In genomic region chr12:86727151-86727550, GRCh38 we compare ENCODE assay signal across 13 cellular contexts.
DNase-seq lines count a peak whose midpoint lies in the region; ATAC-seq and TF ChIP-seq lines count a peak whose summit lies in the region.
"Had no signal": no experiment of that assay in that cellular context is flagged by ENCODE, and none has a peak within 500 bp of the region (broad histone marks: within the 10 kb centered on the region; RNA-seq: fewer than 3 reads in every experiment).

No MANE protein-coding gene starts in this region.

- H3K4me1 Mint-ChIP-seq in stimulated activated memory B cell treated with anti-CD40 and anti-IgM and Interleukin-4, amounts not matched to agents 10 μg/mL and 1 μg/mL and 100 μg/mL, for 72 hours: no peaks in the 10 kb centered on the region

- no peak for TF ChIP-seq CTCF in HEK293 (tag by site-specific recombination; IDR thresholded peaks at IDR 0.05)
- no peak for TF ChIP-seq CTCF in cardiac fibroblast (IDR thresholded peaks at IDR 0.05; ENCODE audit: low read depth, low read length)
- TF ChIP-seq CTCF in osteoblast (IDR thresholded peaks at IDR 0.05; ENCODE audit: extremely low read depth, low read depth, low read length): no peak

- no peak overlapping the region for H3K4me2 ChIP-seq in osteoblast (ENCODE audit: insufficient read depth, low read length)

- CTCF ChIA-PET in HEK293 (lab: Yijun Ruan, JAX): interaction anchor here (0.6 to 0.7 kb wide), 2 partner anchors 62 to 75 kb away, joined by 3 to 4 read pairs; no protein-coding TSS in a partner anchor

- no peak overlapping the region for H3K27ac Mint-ChIP-seq in stimulated activated memory B cell treated with anti-CD40 and anti-IgM and Interleukin-4, amounts not matched to agents 10 μg/mL and 1 μg/mL and 100 μg/mL, for 72 hours
- H3K27ac Mint-ChIP-seq: activated CD8-positive, alpha-beta T cell treated with anti-CD3 and anti-CD28 coated beads for 36 hours; activated naive CD8-positive, alpha-beta T cell; T-helper 1 cell treated with Interleukin-12 subunit alpha and Interleukin-12 subunit beta and Interleukin-4 antibody, amounts not matched to agents 30 μg/mL and 1 μg/mL, for 36 hours had no signal

- H3K79me2 ChIP-seq in osteoblast (ENCODE audit: insufficient read depth, low read length): no peaks in the 10 kb centered on the region

- no peak overlapping the region for H3K4me3 ChIP-seq in HEK293 (ENCODE audit: low read depth, low read length)
- H3K4me3 ChIP-seq in cardiac fibroblast (replicated peaks in 1 of 2; ENCODE audit: low read depth in 2 of 2, low read length in 2 of 2): no peak overlapping the region
- no peak overlapping the region for H3K4me3 ChIP-seq in osteoblast (ENCODE audit: insufficient read depth, low read length)

- no peaks in the 10 kb centered on the region for H3K27me3 Mint-ChIP-seq in stimulated activated memory B cell treated with anti-CD40 and anti-IgM and Interleukin-4, amounts not matched to agents 10 μg/mL and 1 μg/mL and 100 μg/mL, for 72 hours
- H3K27me3 Mint-ChIP-seq: activated CD8-positive, alpha-beta T cell treated with anti-CD3 and anti-CD28 coated beads for 36 hours; activated naive CD8-positive, alpha-beta T cell had no signal

- H3K27ac ChIP-seq in HEK293 (ENCODE audit: extremely low read depth, low read depth, low read length) (no peak overlapping the region), osteoblast (ENCODE audit: low read depth, low read length) (no peak overlapping the region)

- peak; percentile 13 for DNase-seq in NCI-H345 treated with DMSO at 0.1 percent for 48 hours (lab: John Stamatoyannopoulos, UW; ENCODE audit: unreplicated experiment)
- peak; percentile 62 to 66 for DNase-seq in cardiac fibroblast (ENCODE audit: low read depth in 2 of 2)
- DNase-seq in osteoblast (ENCODE audit: insufficient read length, low spot score, missing footprints): peak; percentile 78
- no peak for DNase-seq in epidermal melanocyte (ENCODE audit: insufficient read length, low spot score)
- no peak for DNase-seq in DMS114 treated with DMSO at 0.1 percent for 48 hours (lab: John Stamatoyannopoulos, UW; ENCODE audit: unreplicated experiment)
- DNase-seq: activated CD8-positive, alpha-beta T cell treated with anti-CD3 and anti-CD28 coated beads for 36 hours; midbrain; MM.1S had no signal

- H3K9me3 ChIP-seq in HEK293 (ENCODE audit: control insufficient read depth, insufficient read depth, low read depth, low read length) (no peaks in the 10 kb centered on the region), osteoblast (ENCODE audit: low read depth, low read length) (no peaks in the 10 kb centered on the region)

- ATAC-seq in stimulated activated memory B cell treated with anti-CD40 and anti-IgM and Interleukin-4, amounts not matched to agents 10 μg/mL and 1 μg/mL and 100 μg/mL, for 72 hours: no peak
- no peak for ATAC-seq in HG03196 (IDR thresholded peaks at IDR 0.05; ENCODE audit: unreplicated experiment)
- ATAC-seq: activated CD8-positive, alpha-beta T cell treated with anti-CD3 and anti-CD28 coated beads for 36 hours had no signal

- H3K4me1 ChIP-seq in HEK293 (ENCODE audit: control insufficient read depth, insufficient read depth, low read length) (no peaks in the 10 kb centered on the region), osteoblast (ENCODE audit: insufficient read depth, low read length) (peaks cover 8% of the 10 kb centered on the region)

- H3K9me3 Mint-ChIP-seq in stimulated activated memory B cell treated with anti-CD40 and anti-IgM and Interleukin-4, amounts not matched to agents 10 μg/mL and 1 μg/mL and 100 μg/mL, for 72 hours: no peaks in the 10 kb centered on the region
- H3K9me3 Mint-ChIP-seq: activated CD8-positive, alpha-beta T cell treated with anti-CD3 and anti-CD28 coated beads for 36 hours; T-helper 1 cell treated with Interleukin-12 subunit alpha and Interleukin-12 subunit beta and Interleukin-4 antibody, amounts not matched to agents 30 μg/mL and 1 μg/mL, for 36 hours had no signal

- no peak overlapping the region for H2AFZ ChIP-seq in osteoblast (ENCODE audit: low read length)

- POLR2A ChIA-PET in HEK293 (lab: Yijun Ruan, JAX): no interaction called here

- H3K27me3 ChIP-seq in osteoblast (ENCODE audit: insufficient read depth, low read length): no peaks in the 10 kb centered on the region

- H3K36me3 Mint-ChIP-seq in stimulated activated memory B cell treated with anti-CD40 and anti-IgM and Interleukin-4, amounts not matched to agents 10 μg/mL and 1 μg/mL and 100 μg/mL, for 72 hours: no peaks in the 10 kb centered on the region
- H3K36me3 Mint-ChIP-seq: activated naive CD8-positive, alpha-beta T cell had no signal

- H3K36me3 ChIP-seq in HEK293 (ENCODE audit: control insufficient read depth in 2 of 2, insufficient read depth in 1 of 2, low read length in 2 of 2): no peaks in the 10 kb centered on the region
- no peaks in the 10 kb centered on the region for H3K36me3 ChIP-seq in osteoblast (ENCODE audit: insufficient read depth, low read length)

- no peak overlapping the region for H3K4me3 Mint-ChIP-seq in stimulated activated memory B cell treated with anti-CD40 and anti-IgM and Interleukin-4, amounts not matched to agents 10 μg/mL and 1 μg/mL and 100 μg/mL, for 72 hours
- H3K4me3 Mint-ChIP-seq: activated CD8-positive, alpha-beta T cell treated with anti-CD3 and anti-CD28 coated beads for 36 hours; activated naive CD8-positive, alpha-beta T cell; T-helper 1 cell treated with Interleukin-12 subunit alpha and Interleukin-12 subunit beta and Interleukin-4 antibody, amounts not matched to agents 30 μg/mL and 1 μg/mL, for 36 hours had no signal

- H4K20me1 ChIP-seq in osteoblast (ENCODE audit: insufficient read depth, low read length): no peaks in the 10 kb centered on the region

TF ChIP-seq in HEK293, 187 proteins besides CTCF, POLR2A, EP300 and RAD21:
- TF ChIP-seq ZEB2 (tag by site-specific recombination; IDR thresholded peaks at IDR 0.05): 0 out of 2 replicates have a peak, but pooled peaks have one; percentile 36
- 0 out of 2 replicates have a peak, but pooled peaks have one; percentile 30 for TF ChIP-seq KLF8 (tag by site-specific recombination; IDR thresholded peaks at IDR 0.05)
- TF ChIP-seq ZNF366 (tag by site-specific recombination; conservative IDR thresholded peaks at IDR 0.05): peak; percentile 52
- TF ChIP-seq FEZF1 (tag by site-specific recombination; IDR thresholded peaks at IDR 0.05): peak; percentile 55; the same call in 1 of the 2 replicates
- no peak for TF ChIP-seq ZSCAN5A (tag by site-specific recombination; IDR thresholded peaks at IDR 0.05)
- TF ChIP-seq OSR2 (tag by site-specific recombination; IDR thresholded peaks at IDR 0.05): peak; percentile 49
- TF ChIP-seq ZNF677 (tag by site-specific recombination; IDR thresholded peaks at IDR 0.05): no peak
- no peak for TF ChIP-seq RBAK (tag by site-specific recombination; IDR thresholded peaks at IDR 0.05)
- no peak for TF ChIP-seq ZNF311 (tag by site-specific recombination; IDR thresholded peaks at IDR 0.05; ENCODE audit: borderline replicate concordance)

Comparison
In these comparisons a context has a peak if more than half of its experiments do, and no peak if none do; other contexts are left out.
1. DNase-seq: peak in NCI-H345 treated with DMSO at 0.1 percent for 48 hours (single experiment), cardiac fibroblast (2 of 2) and osteoblast (single experiment); none in epidermal melanocyte (single experiment) and DMS114 treated with DMSO at 0.1 percent for 48 hours (single experiment).